In the genomic region with DNA sequence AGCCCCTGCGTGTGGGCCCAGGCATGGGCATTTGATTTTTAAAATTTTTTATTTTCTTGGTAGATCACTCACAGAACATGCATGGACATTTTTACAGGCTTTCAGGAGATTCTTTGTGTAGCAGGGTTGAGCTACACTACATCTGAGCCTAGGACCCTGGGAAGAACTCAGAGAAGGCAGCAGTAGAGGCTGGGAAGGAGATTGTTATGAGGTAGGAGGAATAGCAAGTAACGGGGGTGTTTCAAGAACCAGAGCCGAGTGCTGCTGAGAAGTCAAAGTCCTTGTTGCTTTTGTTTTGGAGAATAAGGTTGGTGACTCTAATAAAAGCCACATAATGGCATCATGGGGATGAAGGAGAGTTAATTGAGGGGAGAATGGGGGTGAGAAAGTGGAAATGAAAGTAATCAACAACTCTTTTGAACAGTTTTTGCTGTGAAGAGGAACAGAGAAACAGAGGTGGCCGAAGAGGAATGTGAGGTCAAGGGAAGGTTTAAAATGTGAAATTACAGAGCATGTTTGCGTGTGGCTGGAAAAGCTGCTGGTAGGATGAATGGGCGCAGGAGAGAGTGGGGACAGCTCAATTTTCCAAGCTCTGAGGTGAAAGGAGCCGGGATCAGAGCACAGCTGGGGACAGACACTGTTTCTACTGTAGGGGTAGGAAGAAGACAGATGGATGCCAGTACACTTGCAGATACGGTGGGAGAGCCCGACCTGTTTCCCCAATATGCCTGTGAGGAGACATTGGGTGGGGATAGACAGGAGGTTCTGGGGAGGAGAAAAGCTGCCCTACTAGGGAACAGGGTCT, we compare ENCODE assay signal across 18 cellular contexts. TPM values are rescaled to one million over a fixed set of nuclear protein-coding genes. Genes with fewer than 3 reads are reported as not detected.
A peak's percentile ranks its signal among the peaks of the same experiment; 100 is the strongest.
DNase-seq lines count a peak whose midpoint lies in the region; ATAC-seq and TF ChIP-seq lines count a peak whose summit lies in the region.
"Had no signal": no experiment of that assay in that cellular context is flagged by ENCODE, and none has a peak within 500 bp of the region (broad histone marks: within the 10 kb centered on the region; RNA-seq: fewer than 3 reads in every experiment).

No MANE protein-coding gene starts in this region.

- H3K4me3 Mint-ChIP-seq in activated naive CD8-positive, alpha-beta T cell treated with anti-CD3 and anti-CD28 coated beads for 36 hours = no peak overlapping the region
- H3K4me3 Mint-ChIP-seq in activated naive CD8-positive, alpha-beta T cell treated with anti-CD3 and anti-CD28 coated beads, Interleukin-2, amount 50 U/mL, for 24 hours = no peak overlapping the region
- H3K4me3 Mint-ChIP-seq in brain = peak overlapping the region in 1 of 5 experiments; percentile 2
- H3K4me3 Mint-ChIP-seq in stimulated activated effector memory CD8-positive, alpha-beta T cell treated with anti-CD3 and anti-CD28 coated beads, Interleukin-12 subunit alpha, Interleukin-12 subunit beta, amount 100 ng/mL, for 72 hours = no peak overlapping the region
- H3K4me3 Mint-ChIP-seq in natural killer cell treated with Interleukin-12 subunit alpha and Interleukin-12 subunit beta and Interleukin-15 and Interleukin-18, amount 100 ng/mL, for 72 hours = no peak overlapping the region
- H3K4me3 Mint-ChIP-seq: CD8-positive, alpha-beta T cell had no signal

- H3F3A ChIP-seq in PC-3 (ENCODE audit: low read length, unreplicated experiment) = no peaks in the 10 kb centered on the region

- TF ChIP-seq CTCF in brain (conservative IDR thresholded peaks at IDR 0.05) (no peak), PC-3 (conservative IDR thresholded peaks at IDR 0.05; ENCODE audit: low read depth, low read length) (no peak)

- H3K27ac ChIP-seq in PC-3 (ENCODE audit: low read length) = no peak overlapping the region
- H3K27ac ChIP-seq: upper lobe of right lung had no signal

- no peaks in the 10 kb centered on the region for H3K36me3 ChIP-seq in PC-3 (ENCODE audit: low read depth, low read length)
- H3K36me3 ChIP-seq: upper lobe of right lung had no signal

- H2AFZ ChIP-seq in PC-3 (ENCODE audit: low read length) = no peak overlapping the region

- no peaks in the 10 kb centered on the region for H3K9me3 Mint-ChIP-seq in activated naive CD8-positive, alpha-beta T cell treated with anti-CD3 and anti-CD28 coated beads for 36 hours
- H3K9me3 Mint-ChIP-seq in activated naive CD8-positive, alpha-beta T cell treated with anti-CD3 and anti-CD28 coated beads, Interleukin-2, amount 50 U/mL, for 24 hours = no peaks in the 10 kb centered on the region
- H3K9me3 Mint-ChIP-seq in brain = no peaks in the 10 kb centered on the region
- H3K9me3 Mint-ChIP-seq in stimulated activated effector memory CD8-positive, alpha-beta T cell treated with anti-CD3 and anti-CD28 coated beads, Interleukin-12 subunit alpha, Interleukin-12 subunit beta, amount 100 ng/mL, for 72 hours = no peaks in the 10 kb centered on the region
- H3K9me3 Mint-ChIP-seq in natural killer cell treated with Interleukin-12 subunit alpha and Interleukin-12 subunit beta and Interleukin-15 and Interleukin-18, amount 100 ng/mL, for 72 hours = no peaks in the 10 kb centered on the region
- H3K9me3 Mint-ChIP-seq: CD8-positive, alpha-beta T cell had no signal

- peaks cover 2% of the 10 kb centered on the region for H3K36me3 Mint-ChIP-seq in activated naive CD8-positive, alpha-beta T cell treated with anti-CD3 and anti-CD28 coated beads for 36 hours
- H3K36me3 Mint-ChIP-seq in activated naive CD8-positive, alpha-beta T cell treated with anti-CD3 and anti-CD28 coated beads, Interleukin-2, amount 50 U/mL, for 24 hours (ENCODE audit: low read depth) = no peaks in the 10 kb centered on the region
- H3K36me3 Mint-ChIP-seq in brain = no peaks in the 10 kb centered on the region
- H3K36me3 Mint-ChIP-seq in stimulated activated effector memory CD8-positive, alpha-beta T cell treated with anti-CD3 and anti-CD28 coated beads, Interleukin-12 subunit alpha, Interleukin-12 subunit beta, amount 100 ng/mL, for 72 hours = peaks cover 12% of the 10 kb centered on the region
- no peaks in the 10 kb centered on the region for H3K36me3 Mint-ChIP-seq in natural killer cell treated with Interleukin-12 subunit alpha and Interleukin-12 subunit beta and Interleukin-15 and Interleukin-18, amount 100 ng/mL, for 72 hours
- H3K36me3 Mint-ChIP-seq: CD8-positive, alpha-beta T cell had no signal

- H3K27ac Mint-ChIP-seq in activated naive CD8-positive, alpha-beta T cell treated with anti-CD3 and anti-CD28 coated beads for 36 hours = peak overlapping the region; percentile 25
- no peak overlapping the region for H3K27ac Mint-ChIP-seq in activated naive CD8-positive, alpha-beta T cell treated with anti-CD3 and anti-CD28 coated beads, Interleukin-2, amount 50 U/mL, for 24 hours
- H3K27ac Mint-ChIP-seq in brain = peak overlapping the region in 3 of 5 experiments; percentile 9 to 71 (median 25)
- peak overlapping the region; percentile 4 for H3K27ac Mint-ChIP-seq in stimulated activated effector memory CD8-positive, alpha-beta T cell treated with anti-CD3 and anti-CD28 coated beads, Interleukin-12 subunit alpha, Interleukin-12 subunit beta, amount 100 ng/mL, for 72 hours
- H3K27ac Mint-ChIP-seq in natural killer cell treated with Interleukin-12 subunit alpha and Interleukin-12 subunit beta and Interleukin-15 and Interleukin-18, amount 100 ng/mL, for 72 hours = no peak overlapping the region
- H3K27ac Mint-ChIP-seq: CD8-positive, alpha-beta T cell had no signal

- no peak overlapping the region for H3K4me2 ChIP-seq in PC-3 (ENCODE audit: low read length)

- no peak for ATAC-seq in activated naive CD8-positive, alpha-beta T cell treated with anti-CD3 and anti-CD28 coated beads, Interleukin-2, amount 50 U/mL, for 24 hours
- ATAC-seq in stimulated activated effector memory CD8-positive, alpha-beta T cell treated with anti-CD3 and anti-CD28 coated beads, Interleukin-12 subunit alpha, Interleukin-12 subunit beta, amount 100 ng/mL, for 72 hours = no peak
- no peak for ATAC-seq in PC-3
- no peak for ATAC-seq in natural killer cell treated with Interleukin-12 subunit alpha and Interleukin-12 subunit beta and Interleukin-15 and Interleukin-18, amount 100 ng/mL, for 72 hours
- ATAC-seq: CD8-positive, alpha-beta T cell; esophagus mucosa; lower lobe of right lung; upper lobe of right lung had no signal

- no peaks in the 10 kb centered on the region for H3K27me3 ChIP-seq in PC-3 (ENCODE audit: low read length)
- H3K27me3 ChIP-seq: upper lobe of right lung had no signal

- POLR2A ChIA-PET in PC-3 (lab: Charles Lee; ENCODE audit: unreplicated experiment) = no interaction called here

- H4K20me1 ChIP-seq in PC-3 (ENCODE audit: low read length) = no peaks in the 10 kb centered on the region

- no peak overlapping the region for H3K9ac ChIP-seq in PC-3 (ENCODE audit: low read length)

- intact Hi-C loops in PC-3 (cut with micrococcal nuclease) = loop anchor here (1.0 to 5.0 kb wide), 4 partner anchors 47 to 390 kb away; no protein-coding TSS in a partner anchor

- CTCF ChIA-PET in PC-3 (lab: Charles Lee) = interaction anchor here (0.7 kb wide), 1 partner anchor 112 kb away, joined by 4 read pairs; no protein-coding TSS in a partner anchor

- peaks cover 5% of the 10 kb centered on the region; the same call in 1 of the 2 replicates for H3K4me1 ChIP-seq in PC-3 (ENCODE audit: insufficient read depth, low read length)

- no peaks in the 10 kb centered on the region for H3K9me3 ChIP-seq in PC-3 (ENCODE audit: low read length)
- H3K9me3 ChIP-seq: lower lobe of right lung, upper lobe of right lung had no signal

- no peaks in the 10 kb centered on the region for H3K9me2 ChIP-seq in PC-3 (replicated peaks; ENCODE audit: low read length)

- H3K79me2 ChIP-seq in PC-3 (ENCODE audit: low read length) = peaks cover 2% of the 10 kb centered on the region; the same call in 1 of the 2 replicates

- no TSS peak for BruUV-seq in PC-3 (replicated peaks; lab: Mats Ljungman, UMichigan)

- peaks cover 13% of the 10 kb centered on the region for H3K27me3 Mint-ChIP-seq in activated naive CD8-positive, alpha-beta T cell treated with anti-CD3 and anti-CD28 coated beads for 36 hours
- H3K27me3 Mint-ChIP-seq in activated naive CD8-positive, alpha-beta T cell treated with anti-CD3 and anti-CD28 coated beads, Interleukin-2, amount 50 U/mL, for 24 hours = peaks cover 15% of the 10 kb centered on the region
- peaks cover 16% of the 10 kb centered on the region for H3K27me3 Mint-ChIP-seq in brain
- peaks cover 8 to 10% of the 10 kb centered on the region in 2 donors for H3K27me3 Mint-ChIP-seq in natural killer cell treated with Interleukin-12 subunit alpha and Interleukin-12 subunit beta and Interleukin-15 and Interleukin-18, amount 100 ng/mL, for 72 hours

- DNase-seq in activated naive CD8-positive, alpha-beta T cell treated with anti-CD3 and anti-CD28 coated beads for 36 hours = no peak
- no peak for DNase-seq in activated naive CD8-positive, alpha-beta T cell treated with anti-CD3 and anti-CD28 coated beads, Interleukin-2, amount 50 U/mL, for 24 hours
- DNase-seq in NAMALWA (ENCODE audit: low spot score) = peak; percentile 65
- DNase-seq in stimulated activated effector memory CD8-positive, alpha-beta T cell treated with anti-CD3 and anti-CD28 coated beads, Interleukin-12 subunit alpha, Interleukin-12 subunit beta, amount 100 ng/mL, for 72 hours (ENCODE audit: low spot score in 2 of 2) = no peak
- no peak for DNase-seq in DMS79 treated with DMSO at 0.1 percent for 48 hours (lab: John Stamatoyannopoulos, UW)
- DNase-seq in PC-3 = no peak
- no peak for DNase-seq in natural killer cell treated with Interleukin-12 subunit alpha and Interleukin-12 subunit beta and Interleukin-15 and Interleukin-18, amount 100 ng/mL, for 72 hours (ENCODE audit: low spot score)
- DNase-seq: activated CD4-positive, alpha-beta T cell treated with anti-CD3 and anti-CD28 coated beads for 4 hours; activated naive CD4-positive, alpha-beta T cell treated with Interleukin-2 at 50 U/mL for 16 hours; CD8-positive, alpha-beta T cell; lower lobe of right lung; NCI-H2081 treated with DMSO at 0.1 percent for 48 hours; Right ventricle myocardium superior; stimulated activated CD4-positive, alpha-beta T cell treated with anti-CD3 and anti-CD28 coated beads, Interleukin-4, amount 100 ng/mL, for 24 hours; T-helper 9 cell; upper lobe of right lung had no signal

- peaks cover 16% of the 10 kb centered on the region for H3K4me1 Mint-ChIP-seq in activated naive CD8-positive, alpha-beta T cell treated with anti-CD3 and anti-CD28 coated beads for 36 hours
- H3K4me1 Mint-ChIP-seq in activated naive CD8-positive, alpha-beta T cell treated with anti-CD3 and anti-CD28 coated beads, Interleukin-2, amount 50 U/mL, for 24 hours = peaks cover 23% of the 10 kb centered on the region
- peaks cover 49% of the 10 kb centered on the region for H3K4me1 Mint-ChIP-seq in brain
- H3K4me1 Mint-ChIP-seq in stimulated activated effector memory CD8-positive, alpha-beta T cell treated with anti-CD3 and anti-CD28 coated beads, Interleukin-12 subunit alpha, Interleukin-12 subunit beta, amount 100 ng/mL, for 72 hours = peaks cover 15% of the 10 kb centered on the region
- H3K4me1 Mint-ChIP-seq in natural killer cell treated with Interleukin-12 subunit alpha and Interleukin-12 subunit beta and Interleukin-15 and Interleukin-18, amount 100 ng/mL, for 72 hours (ENCODE audit: low read depth in 2 of 2) = peaks cover 15 to 27% of the 10 kb centered on the region in 2 donors

- no peak overlapping the region for H3K4me3 ChIP-seq in PC-3 (ENCODE audit: low read length)
- H3K4me3 ChIP-seq: lower lobe of right lung, upper lobe of right lung had no signal

RNA-seq across cellular contexts. Expression of a gene that starts 4.7 kb away (rescaled TPM):
- total RNA-seq in activated naive CD8-positive, alpha-beta T cell treated with anti-CD3 and anti-CD28 coated beads for 36 hours = 10 to 100 TPM; 38.5 to 41.9 TPM
- polyA plus RNA-seq in brain (ENCODE audit: insufficient read depth, low read depth, low replicate concordance) = 20.1 TPM
- total RNA-seq in PC-3 (2014; rRNA removed) = 159 and 195 TPM in 2 replicates
- 10 to 100 TPM; 15.5 to 39.1 TPM for total RNA-seq in natural killer cell treated with Interleukin-12 subunit alpha and Interleukin-12 subunit beta and Interleukin-15 and Interleukin-18, amount 100 ng/mL, for 72 hours

RNA-seq across cellular contexts. Expression of a gene that starts 7.5 kb away (rescaled TPM):
- total RNA-seq in activated naive CD8-positive, alpha-beta T cell treated with anti-CD3 and anti-CD28 coated beads for 36 hours = 1 to 10 TPM; 8.2 to 8.6 TPM
- polyA plus RNA-seq in brain (ENCODE audit: insufficient read depth, low read depth, low replicate concordance) = 1.8 TPM
- total RNA-seq in PC-3 (2014; rRNA removed) = 6.2 and 11.7 TPM in 2 replicates
- 10 to 100 TPM; 10.0 to 18.0 TPM for total RNA-seq in natural killer cell treated with Interleukin-12 subunit alpha and Interleukin-12 subunit beta and Interleukin-15 and Interleukin-18, amount 100 ng/mL, for 72 hours

RNA-seq across cellular contexts. Expression of a gene that starts 14.7 kb away (rescaled TPM):
- 100 to 1,000 TPM; 211 to 220 TPM for total RNA-seq in activated naive CD8-positive, alpha-beta T cell treated with anti-CD3 and anti-CD28 coated beads for 36 hours
- polyA plus RNA-seq in brain (ENCODE audit: insufficient read depth, low read depth, low replicate concordance) = 231 TPM
- total RNA-seq in PC-3 (2014; rRNA removed) = 260 and 318 TPM in 2 replicates
- total RNA-seq in natural killer cell treated with Interleukin-12 subunit alpha and Interleukin-12 subunit beta and Interleukin-15 and Interleukin-18, amount 100 ng/mL, for 72 hours = 100 to 1,000 TPM; 162 to 168 TPM

RNA-seq across cellular contexts. Expression of a gene that starts 28.6 kb away (rescaled TPM):
- total RNA-seq in activated naive CD8-positive, alpha-beta T cell treated with anti-CD3 and anti-CD28 coated beads for 36 hours = 100 to 1,000 TPM; 100 to 106 TPM
- polyA plus RNA-seq in brain (ENCODE audit: insufficient read depth, low read depth, low replicate concordance) = 275 TPM
- total RNA-seq in PC-3 (2014; rRNA removed) = 127 and 207 TPM in 2 replicates
- total RNA-seq in natural killer cell treated with Interleukin-12 subunit alpha and Interleukin-12 subunit beta and Interleukin-15 and Interleukin-18, amount 100 ng/mL, for 72 hours = 10 to 100 TPM in 1 of 2 donors, 1 to 10 TPM in 1; 7.1 to 13.3 TPM

RNA-seq across cellular contexts. Expression of a gene that starts 52.3 kb away (rescaled TPM):
- total RNA-seq in activated naive CD8-positive, alpha-beta T cell treated with anti-CD3 and anti-CD28 coated beads for 36 hours = 10 to 100 TPM; 47.2 to 52.9 TPM
- polyA plus RNA-seq in brain (ENCODE audit: insufficient read depth, low read depth, low replicate concordance) = 21.6 TPM
- total RNA-seq in PC-3 (2014; rRNA removed) = 33.9 and 41.1 TPM in 2 replicates
- total RNA-seq in natural killer cell treated with Interleukin-12 subunit alpha and Interleukin-12 subunit beta and Interleukin-15 and Interleukin-18, amount 100 ng/mL, for 72 hours = 100 to 1,000 TPM in 1 of 2 donors, 10 to 100 TPM in 1; 57.9 to 135 TPM

Comparison
In these comparisons a context has a peak if more than half of its experiments do, and no peak if none do; other contexts are left out.
1. H3K27ac Mint-ChIP-seq: peak in activated naive CD8-positive, alpha-beta T cell treated with anti-CD3 and anti-CD28 coated beads for 36 hours (single experiment), brain (3 of 5) and stimulated activated effector memory CD8-positive, alpha-beta T cell treated with anti-CD3 and anti-CD28 coated beads, Interleukin-12 subunit alpha, Interleukin-12 subunit beta, amount 100 ng/mL, for 72 hours (single experiment); none in activated naive CD8-positive, alpha-beta T cell treated with anti-CD3 and anti-CD28 coated beads, Interleukin-2, amount 50 U/mL, for 24 hours (single experiment) and natural killer cell treated with Interleukin-12 subunit alpha and Interleukin-12 subunit beta and Interleukin-15 and Interleukin-18, amount 100 ng/mL, for 72 hours (0 of 2).